8 cellular contexts compared by ENCODE assay signal in the genomic region with DNA sequence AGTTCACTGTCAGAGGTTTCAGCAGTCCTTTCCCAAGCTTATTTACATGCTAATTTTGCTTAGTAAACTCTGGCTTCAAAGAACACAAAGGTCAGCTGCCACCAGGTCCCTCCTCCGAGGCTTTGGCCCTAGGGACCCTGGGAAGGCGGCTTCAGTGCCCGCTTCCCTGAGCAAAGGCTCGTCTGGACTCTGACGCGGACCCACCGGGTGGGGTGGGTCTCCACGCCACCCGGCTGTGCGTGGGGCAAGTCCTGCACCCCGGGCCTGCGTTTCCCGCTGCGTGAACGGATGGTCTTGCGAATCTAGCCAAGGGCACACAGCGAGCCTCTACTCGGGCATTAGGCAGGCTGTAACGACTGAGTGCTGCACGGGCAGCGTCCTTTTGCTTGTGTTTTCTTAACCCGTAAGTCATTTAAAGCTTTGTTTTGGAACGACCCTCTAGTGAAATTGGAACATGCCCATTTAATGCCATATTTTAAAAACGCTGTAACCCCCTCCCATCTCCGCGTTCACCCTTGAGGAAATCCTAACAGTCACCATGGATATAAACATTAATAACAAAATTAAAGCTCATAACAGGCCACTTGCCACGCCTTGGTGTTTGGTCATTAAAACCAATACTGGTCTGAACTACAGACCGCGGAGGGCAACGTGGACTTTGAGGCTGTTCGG. TPM values are rescaled to one million over a fixed set of nuclear protein-coding genes. Genes with fewer than 3 reads are reported as not detected.
DNase-seq lines count a peak whose midpoint lies in the region; ATAC-seq, FAIRE-seq and TF ChIP-seq lines count a peak whose summit lies in the region.

No MANE protein-coding gene starts in this region.

- intact Hi-C loops in posterior vena cava (cut with DNase I) = no loop called here

- peak overlapping the region; percentile 63 for H3K27ac Mint-ChIP-seq in T-helper 2 cell treated with Interferon-gamma antibody and Interleukin-4, amounts not matched to agents 5 μg/mL and 100 μg/mL, for 36 hours

- no peaks in the 10 kb centered on the region for H3K36me3 ChIP-seq in HAP-1 (replicated peaks)

- H3K9me3 ChIP-seq in HAP-1 = no peaks in the 10 kb centered on the region

- peak; percentile 72 to 81 for DNase-seq in HAP-1 (ENCODE audit: low spot score in 2 of 2)
- no peak for DNase-seq in T-helper 2 cell treated with Interferon-gamma antibody and Interleukin-4, amounts not matched to agents 5 μg/mL and 100 μg/mL, for 36 hours (ENCODE audit: low spot score)
- no peak for DNase-seq in foreskin keratinocyte
- DNase-seq in posterior vena cava (ENCODE audit: low spot score) = peak; percentile 77
- DNase-seq in D341Med (ENCODE audit: low spot score) = no peak
- DNase-seq in NCI-H1048 (lab: John Stamatoyannopoulos, UW) = no peak
- DNase-seq in GM12892 (ENCODE audit: insufficient read length) = no peak

- ATAC-seq in foreskin keratinocyte (no peak), HG03442 (IDR thresholded peaks at IDR 0.05; ENCODE audit: unreplicated experiment) (no peak)

- no peak for FAIRE-seq in GM12892 (lab: Jason Lieb, UNC)

- no peak for TF ChIP-seq POLR2A in GM12892 (IDR thresholded peaks at IDR 0.05; ENCODE audit: low read depth, low read length)

- peaks cover 20% of the 10 kb centered on the region for H3K4me1 ChIP-seq in HAP-1
- H3K4me1 ChIP-seq in foreskin keratinocyte = peaks cover 5% of the 10 kb centered on the region

- H3K4me3 Mint-ChIP-seq in T-helper 2 cell treated with Interferon-gamma antibody and Interleukin-4, amounts not matched to agents 5 μg/mL and 100 μg/mL, for 36 hours = peak overlapping the region; percentile 92

- H3K4me1 Mint-ChIP-seq in T-helper 2 cell treated with Interferon-gamma antibody and Interleukin-4, amounts not matched to agents 5 μg/mL and 100 μg/mL, for 36 hours (ENCODE audit: low read depth) = peaks cover 42% of the 10 kb centered on the region

- peak overlapping the region; percentile 89 for H3K4me3 ChIP-seq in HAP-1

- in situ Hi-C loops in HAP-1 (cut with MboI; ENCODE audit: low sequenced_read_pairs) = no loop called here

- no peak for TF ChIP-seq CTCF in foreskin keratinocyte (conservative IDR thresholded peaks at IDR 0.05)

- H3K9me3 Mint-ChIP-seq in T-helper 2 cell treated with Interferon-gamma antibody and Interleukin-4, amounts not matched to agents 5 μg/mL and 100 μg/mL, for 36 hours = peaks cover 4% of the 10 kb centered on the region

- H3K27me3 ChIP-seq in HAP-1 (ENCODE audit: low read depth) (no peaks in the 10 kb centered on the region), foreskin keratinocyte (peaks cover 3% of the 10 kb centered on the region)

- peaks cover 7% of the 10 kb centered on the region for H3K27me3 Mint-ChIP-seq in T-helper 2 cell treated with Interferon-gamma antibody and Interleukin-4, amounts not matched to agents 5 μg/mL and 100 μg/mL, for 36 hours (ENCODE audit: low read depth)

- H3K27ac ChIP-seq in foreskin keratinocyte = peak overlapping the region; percentile 54

- H3K36me3 Mint-ChIP-seq in T-helper 2 cell treated with Interferon-gamma antibody and Interleukin-4, amounts not matched to agents 5 μg/mL and 100 μg/mL, for 36 hours (ENCODE audit: low read depth) = peaks cover 34% of the 10 kb centered on the region

RNA-seq across cellular contexts. Expression of gene BNIP3, which starts 0.8 kb away (rescaled TPM):
- total RNA-seq in foreskin keratinocyte = 31.1 and 37.9 TPM in 2 replicates
- polyA plus RNA-seq in foreskin keratinocyte = 26.0 and 36.0 TPM in 2 replicates
- 10 to 100 TPM; 20.1 to 26.8 TPM for total RNA-seq in posterior vena cava
- polyA plus RNA-seq in GM12892 (2012; ENCODE audit: missing spikeins) = 99.0 TPM

Comparison
In these comparisons a context has a peak if more than half of its experiments do, and no peak if none do; other contexts are left out.
1. DNase-seq: peak in HAP-1 (2 of 2) and posterior vena cava (single experiment); none in T-helper 2 cell treated with Interferon-gamma antibody and Interleukin-4, amounts not matched to agents 5 μg/mL and 100 μg/mL, for 36 hours (single experiment), foreskin keratinocyte (0 of 2), D341Med (single experiment), NCI-H1048 (single experiment) and GM12892 (single experiment).